Comparison of ENCODE assay signal across 1 cellular context in the genomic region with DNA sequence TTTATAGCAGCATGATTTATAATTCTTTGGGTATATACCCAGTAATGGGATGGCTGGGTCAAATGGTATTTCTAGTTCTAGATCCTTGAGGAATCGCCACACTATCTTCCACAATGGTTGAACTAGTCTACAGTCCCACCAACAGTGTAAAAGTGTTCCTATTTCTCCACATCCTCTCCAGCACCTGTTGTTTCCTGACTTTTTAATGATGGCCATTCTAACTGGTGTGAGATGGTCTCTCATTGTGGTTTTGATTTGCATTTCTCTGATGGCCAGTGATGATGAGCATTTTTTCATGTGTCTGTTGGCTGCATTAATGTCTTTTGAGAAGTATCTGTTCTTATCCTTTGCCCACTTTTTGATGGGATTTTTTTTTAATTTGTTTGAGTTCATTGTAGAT. TPM values are rescaled to one million over a fixed set of nuclear protein-coding genes. Genes with fewer than 3 reads are reported as not detected.
"Had no signal": no experiment of that assay in that cellular context is flagged by ENCODE, and none has a peak within 500 bp of the region (broad histone marks: within the 10 kb centered on the region; RNA-seq: fewer than 3 reads in every experiment).

No MANE protein-coding gene starts in this region.

RNA-seq across cellular contexts. Expression of a gene that starts 20.0 kb away (rescaled TPM):
- total RNA-seq: WTC11 had no signal
